Comparison of ENCODE assay signal across 13 cellular contexts in genomic region chr1:75727571-75727970, GRCh38. TPM values are rescaled to one million over a fixed set of nuclear protein-coding genes. Genes with fewer than 3 reads are reported as not detected.
A peak's percentile ranks its signal among the peaks of the same experiment; 100 is the strongest.
DNase-seq lines count a peak whose midpoint lies in the region; ATAC-seq, FAIRE-seq and TF ChIP-seq lines count a peak whose summit lies in the region.
"Had no signal": no experiment of that assay in that cellular context is flagged by ENCODE, and none has a peak within 500 bp of the region (broad histone marks: within the 10 kb centered on the region; RNA-seq: fewer than 3 reads in every experiment).

No MANE protein-coding gene starts in this region.

- no peak overlapping the region for H3K4me3 ChIP-seq in skeletal muscle satellite cell (ENCODE audit: low read length)
- H3K4me3 ChIP-seq in pancreas: no peak overlapping the region
- H3K4me3 ChIP-seq: esophagus muscularis mucosa had no signal

- no peak for DNase-seq in activated naive CD4-positive, alpha-beta T cell treated with anti-CD3 and anti-CD28 coated beads, Interleukin-2, amount 50 U/mL, for 16 hours
- DNase-seq in HFFc6 (no peak), GOT3 (lab: John Stamatoyannopoulos, UW) (no peak), HuH-7 (ENCODE audit: low spot score) (no peak), pancreas (no peak)
- no peak for DNase-seq in activated T-helper 1 cell treated with anti-CD3 and anti-CD28 coated beads, Interleukin-12 subunit alpha, Interleukin-12 subunit beta, Interleukin-2, Interleukin-4 antibody, amounts not matched to agents 30 ng/mL and 10 ng/mL and 1 ng/mL, durations not matched to agents 14 hours and 24 hours and 36 hours (ENCODE audit: low spot score)
- DNase-seq: stimulated activated naive CD4-positive, alpha-beta T cell treated with Interleukin-2 at 50 U/mL for 16 hours; T-helper 9 cell had no signal

- TF ChIP-seq CTCF in HFFc6 (IDR thresholded peaks at IDR 0.05): no peak
- TF ChIP-seq CTCF in pancreas (IDR thresholded peaks at IDR 0.05): no peak

- H3K9me3 ChIP-seq in skeletal muscle satellite cell (replicated peaks; ENCODE audit: low read length) (no peaks in the 10 kb centered on the region), pancreas (no peaks in the 10 kb centered on the region)
- H3K9me3 ChIP-seq: esophagus muscularis mucosa had no signal

- H3K4me3 Mint-ChIP-seq in activated naive CD4-positive, alpha-beta T cell treated with anti-CD3 and anti-CD28 coated beads, Interleukin-2, amount 50 U/mL, for 24 hours: no peak overlapping the region
- H3K4me3 Mint-ChIP-seq in HFFc6: no peak overlapping the region
- H3K4me3 Mint-ChIP-seq in activated T-helper 1 cell treated with anti-CD3 and anti-CD28 coated beads, Interleukin-12 subunit alpha, Interleukin-12 subunit beta, Interleukin-2, Interleukin-4 antibody, amounts not matched to agents 30 ng/mL and 10 ng/mL and 1 ng/mL, durations not matched to agents 14 hours and 24 hours and 36 hours: no peak overlapping the region

- H3K27ac Mint-ChIP-seq in activated naive CD4-positive, alpha-beta T cell treated with anti-CD3 and anti-CD28 coated beads, Interleukin-2, amount 50 U/mL, for 24 hours: peak overlapping the region; percentile 49
- H3K27ac Mint-ChIP-seq in HFFc6: peak overlapping the region; percentile 5; the same call in 1 of the 2 replicates
- peak overlapping the region; percentile 4 for H3K27ac Mint-ChIP-seq in activated T-helper 1 cell treated with anti-CD3 and anti-CD28 coated beads, Interleukin-12 subunit alpha, Interleukin-12 subunit beta, Interleukin-2, Interleukin-4 antibody, amounts not matched to agents 30 ng/mL and 10 ng/mL and 1 ng/mL, durations not matched to agents 14 hours and 24 hours and 36 hours

- no peaks in the 10 kb centered on the region for H3K27me3 ChIP-seq in skeletal muscle satellite cell (ENCODE audit: control insufficient read depth, insufficient read depth, low read length)
- H3K27me3 ChIP-seq in pancreas: no peaks in the 10 kb centered on the region
- H3K27me3 ChIP-seq: esophagus muscularis mucosa had no signal

- 67 to 74% methylated on average over 3 of the region's 3 CpGs for WGBS in pancreas, 2 donors

- H3K27me3 Mint-ChIP-seq in activated naive CD4-positive, alpha-beta T cell treated with anti-CD3 and anti-CD28 coated beads, Interleukin-2, amount 50 U/mL, for 24 hours: no peaks in the 10 kb centered on the region
- no peaks in the 10 kb centered on the region; the same call in 1 of the 2 replicates for H3K27me3 Mint-ChIP-seq in HFFc6 (ENCODE audit: insufficient read depth)
- no peaks in the 10 kb centered on the region for H3K27me3 Mint-ChIP-seq in activated T-helper 1 cell treated with anti-CD3 and anti-CD28 coated beads, Interleukin-12 subunit alpha, Interleukin-12 subunit beta, Interleukin-2, Interleukin-4 antibody, amounts not matched to agents 30 ng/mL and 10 ng/mL and 1 ng/mL, durations not matched to agents 14 hours and 24 hours and 36 hours (ENCODE audit: insufficient read depth)

- peaks cover 39% of the 10 kb centered on the region for H3K4me1 Mint-ChIP-seq in activated naive CD4-positive, alpha-beta T cell treated with anti-CD3 and anti-CD28 coated beads, Interleukin-2, amount 50 U/mL, for 24 hours
- H3K4me1 Mint-ChIP-seq in HFFc6 (ENCODE audit: low read depth): peaks cover 71% of the 10 kb centered on the region
- peaks cover 30% of the 10 kb centered on the region for H3K4me1 Mint-ChIP-seq in activated T-helper 1 cell treated with anti-CD3 and anti-CD28 coated beads, Interleukin-12 subunit alpha, Interleukin-12 subunit beta, Interleukin-2, Interleukin-4 antibody, amounts not matched to agents 30 ng/mL and 10 ng/mL and 1 ng/mL, durations not matched to agents 14 hours and 24 hours and 36 hours (ENCODE audit: low read depth)

- intact Hi-C loops in activated T-helper 1 cell treated with anti-CD3 and anti-CD28 coated beads, Interleukin-12 subunit alpha, Interleukin-12 subunit beta, Interleukin-2, Interleukin-4 antibody, amounts not matched to agents 30 ng/mL and 10 ng/mL and 1 ng/mL, durations not matched to agents 14 hours and 24 hours and 36 hours (cut with micrococcal nuclease): loop anchor here (10.0 kb wide), 1 partner anchor 547 kb away; no protein-coding TSS in a partner anchor
- intact Hi-C loops in pancreas (cut with DNase I): loop anchor here in 1 of 3 donors (10.0 kb wide), 1 partner anchor 67 kb away; the partner anchor contains the start of gene MSH4

- H3K36me3 Mint-ChIP-seq in activated naive CD4-positive, alpha-beta T cell treated with anti-CD3 and anti-CD28 coated beads, Interleukin-2, amount 50 U/mL, for 24 hours: peaks cover 4% of the 10 kb centered on the region
- H3K36me3 Mint-ChIP-seq in HFFc6 (ENCODE audit: low read depth): peaks cover 16% of the 10 kb centered on the region
- H3K36me3 Mint-ChIP-seq in activated T-helper 1 cell treated with anti-CD3 and anti-CD28 coated beads, Interleukin-12 subunit alpha, Interleukin-12 subunit beta, Interleukin-2, Interleukin-4 antibody, amounts not matched to agents 30 ng/mL and 10 ng/mL and 1 ng/mL, durations not matched to agents 14 hours and 24 hours and 36 hours (ENCODE audit: low read depth): peaks cover 11% of the 10 kb centered on the region

- no peak overlapping the region for H3K9ac ChIP-seq in skeletal muscle satellite cell (ENCODE audit: low read depth, low read length)

- peaks cover 11% of the 10 kb centered on the region for H3K4me1 ChIP-seq in skeletal muscle satellite cell (ENCODE audit: control insufficient read depth, insufficient read depth, low read length)
- H3K4me1 ChIP-seq in pancreas: peaks cover 0 to 18% (median 11%) of the 10 kb centered on the region in 3 donors

- FAIRE-seq in pancreas (lab: Jason Lieb, UNC): no peak
- FAIRE-seq: bronchial epithelial cell, keratinocyte had no signal

- ATAC-seq in pancreas: no peak

- no peaks in the 10 kb centered on the region for H3K9me3 Mint-ChIP-seq in activated naive CD4-positive, alpha-beta T cell treated with anti-CD3 and anti-CD28 coated beads, Interleukin-2, amount 50 U/mL, for 24 hours
- no peaks in the 10 kb centered on the region for H3K9me3 Mint-ChIP-seq in HFFc6
- H3K9me3 Mint-ChIP-seq in activated T-helper 1 cell treated with anti-CD3 and anti-CD28 coated beads, Interleukin-12 subunit alpha, Interleukin-12 subunit beta, Interleukin-2, Interleukin-4 antibody, amounts not matched to agents 30 ng/mL and 10 ng/mL and 1 ng/mL, durations not matched to agents 14 hours and 24 hours and 36 hours: no peaks in the 10 kb centered on the region

- H3K36me3 ChIP-seq in skeletal muscle satellite cell (ENCODE audit: insufficient read depth, low read length) (no peaks in the 10 kb centered on the region), pancreas (no peaks in the 10 kb centered on the region)

- H3K27ac ChIP-seq in pancreas: no peak overlapping the region

- H3K4me2 ChIP-seq in skeletal muscle satellite cell (ENCODE audit: low read length): peak overlapping the region; percentile 46

RNA-seq across cellular contexts. Expression of gene ACADM, which starts 3.1 kb away (rescaled TPM):
- total RNA-seq in HFFc6 (2021; fragmentation: NEBNext Ultra II Directional; extraction: Animal tissue kit (Norgen Biotek cat#: 25700)): 10 to 100 TPM; 28.9 to 36.1 (median 32.7) TPM
- 53.2 and 54.8 TPM in 2 replicates for total RNA-seq in activated T-helper 1 cell treated with anti-CD3 and anti-CD28 coated beads, Interleukin-12 subunit alpha, Interleukin-12 subunit beta, Interleukin-2, Interleukin-4 antibody, amounts not matched to agents 30 ng/mL and 10 ng/mL and 1 ng/mL, durations not matched to agents 14 hours and 24 hours and 36 hours
- total RNA-seq in skeletal muscle satellite cell (2012; rRNA removed): 26.4 and 27.9 TPM in 2 replicates
- 10 to 100 TPM; 18.3 to 33.5 (median 26.2) TPM for total RNA-seq in pancreas
- 10 to 100 TPM in 1 of 2 donors, 1 to 10 TPM in 1; 9.8 to 29.0 TPM for polyA plus RNA-seq in pancreas

RNA-seq across cellular contexts. Expression of gene RABGGTB, which starts 58.5 kb away (rescaled TPM):
- 10 to 100 TPM; 71.4 to 83.2 (median 73.2) TPM for total RNA-seq in HFFc6 (2021; fragmentation: NEBNext Ultra II Directional; extraction: Animal tissue kit (Norgen Biotek cat#: 25700))
- total RNA-seq in activated T-helper 1 cell treated with anti-CD3 and anti-CD28 coated beads, Interleukin-12 subunit alpha, Interleukin-12 subunit beta, Interleukin-2, Interleukin-4 antibody, amounts not matched to agents 30 ng/mL and 10 ng/mL and 1 ng/mL, durations not matched to agents 14 hours and 24 hours and 36 hours: 233 and 240 TPM in 2 replicates
- total RNA-seq in skeletal muscle satellite cell (2012; rRNA removed): 104 and 123 TPM in 2 replicates
- 10 to 100 TPM; 31.7 to 47.8 (median 36.6) TPM for total RNA-seq in pancreas
- polyA plus RNA-seq in pancreas: 10 to 100 TPM; 31.5 to 59.2 TPM
